In the genomic region with DNA sequence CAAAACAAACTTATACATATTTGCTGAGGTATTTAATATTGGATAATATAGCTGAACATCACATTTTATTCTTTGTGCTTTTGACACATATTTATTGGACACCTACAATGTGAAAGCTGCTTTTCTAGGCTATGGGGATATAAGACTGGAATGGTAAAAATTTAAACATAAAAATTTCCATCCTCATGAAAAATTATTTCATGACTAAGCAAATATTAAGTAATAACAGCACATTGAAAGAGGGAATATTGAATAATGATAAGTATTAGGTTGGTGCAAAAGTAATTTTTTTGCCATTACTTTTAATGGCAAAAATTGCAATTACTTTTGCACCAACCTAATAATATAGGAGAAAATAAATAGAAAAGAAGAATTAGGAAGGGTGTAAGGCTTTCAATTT, we compare ENCODE assay signal across 11 cellular contexts.
"Had no signal": no experiment of that assay in that cellular context is flagged by ENCODE, and none has a peak within 500 bp of the region (broad histone marks: within the 10 kb centered on the region; RNA-seq: fewer than 3 reads in every experiment).

No MANE protein-coding gene starts in this region.

- H3K4me2 ChIP-seq: GM23338 had no signal

- H3K9me3 ChIP-seq: HAP-1 had no signal

- H2AFZ ChIP-seq: GM23248, GM23338 had no signal

- H3K9ac ChIP-seq: GM23248 had no signal

- H3K4me1 ChIP-seq: HAP-1 had no signal

- FAIRE-seq: H1, H54 had no signal

- H3K4me3 ChIP-seq: GM23248, GM23338, HAP-1 had no signal

- H3K27ac ChIP-seq: GM23248 had no signal

- H3K36me3 ChIP-seq: HAP-1 had no signal

- DNase-seq: GM23248, GOT3, H7, H9, HCEC 1CT, HFFc6 had no signal

- ATAC-seq: GM23338, HCT116 had no signal
